In the genomic region with DNA sequence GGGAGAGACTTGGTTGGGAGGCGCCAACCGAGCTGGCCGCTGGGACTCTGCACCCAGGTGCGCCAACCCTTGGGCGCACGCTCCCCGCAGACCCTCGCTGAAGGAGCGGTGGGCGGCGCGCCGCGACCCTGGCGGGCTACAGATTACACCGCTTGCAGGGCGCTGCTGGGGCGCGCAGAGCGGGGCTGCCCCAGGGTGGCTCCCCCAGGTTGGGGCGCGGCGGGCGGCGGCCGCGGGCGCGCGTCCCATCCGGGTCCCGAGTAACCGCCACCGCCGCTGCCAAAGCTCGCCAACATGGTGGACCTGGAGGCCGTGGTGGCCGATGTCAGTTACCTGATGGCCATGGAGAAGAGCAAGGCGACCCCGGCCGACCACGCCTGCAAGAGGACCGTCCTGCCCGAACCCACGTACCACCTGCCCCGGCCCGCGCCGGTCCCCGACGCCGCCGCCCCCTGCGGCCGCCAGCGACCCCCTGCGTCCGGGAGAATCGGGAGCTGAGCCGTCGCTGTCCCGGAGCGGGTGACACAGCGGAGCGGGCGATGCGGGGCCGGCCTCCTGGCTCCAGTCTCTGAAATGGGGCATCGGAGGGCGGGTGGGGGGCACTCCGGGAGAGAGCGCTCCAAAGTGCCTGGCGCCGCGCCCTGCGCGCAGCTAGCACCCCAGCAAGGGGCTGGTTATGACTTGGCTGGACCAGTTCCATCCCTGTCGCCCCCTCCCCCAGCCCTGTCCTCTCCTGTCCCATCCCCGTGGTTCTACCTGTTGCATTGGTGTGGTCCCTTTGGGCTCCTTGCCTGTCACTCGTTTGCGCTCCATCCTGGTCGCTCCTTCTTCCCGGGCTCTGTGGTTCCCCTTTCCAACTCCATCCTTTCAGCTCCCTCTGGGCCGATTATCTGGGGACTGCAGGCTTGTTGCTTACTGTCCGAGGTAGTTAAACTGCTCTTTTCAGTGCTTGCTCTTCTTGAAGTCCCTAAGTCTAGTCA, we compare ENCODE assay signal across 10 cellular contexts.
A peak's percentile ranks its signal among the peaks of the same experiment; 100 is the strongest.
DNase-seq lines count a peak whose midpoint lies in the region; ATAC-seq and TF ChIP-seq lines count a peak whose summit lies in the region.
"Had no signal": no experiment of that assay in that cellular context is flagged by ENCODE, and none has a peak within 500 bp of the region (broad histone marks: within the 10 kb centered on the region; RNA-seq: fewer than 3 reads in every experiment).

No MANE protein-coding gene starts in this region.

- H3K4me3 ChIP-seq in suprapubic skin: peak overlapping the region; percentile 47
- H3K4me3 ChIP-seq: K562 had no signal

- peak overlapping the region; percentile 40 for H3K4me3 Mint-ChIP-seq in activated CD4-positive, alpha-beta T cell treated with anti-CD3 and anti-CD28 coated beads for 36 hours
- peak overlapping the region; percentile 83 for H3K4me3 Mint-ChIP-seq in activated T-helper 1 cell treated with anti-CD3 and anti-CD28 coated beads, Interleukin-12 subunit alpha, Interleukin-12 subunit beta, Interleukin-2, Interleukin-4 antibody, amounts not matched to agents 30 ng/mL and 10 ng/mL and 1 ng/mL, durations not matched to agents 14 hours and 24 hours and 36 hours

- no peak for DNase-seq in activated CD4-positive, alpha-beta T cell treated with anti-CD3 and anti-CD28 coated beads for 36 hours
- no peak for DNase-seq in activated CD4-positive, alpha-beta T cell treated with anti-CD3 and anti-CD28 coated beads, Interleukin-2, amount 50 U/mL, for 1 hour
- DNase-seq in activated T-helper 1 cell treated with anti-CD3 and anti-CD28 coated beads, Interleukin-12 subunit alpha, Interleukin-12 subunit beta, Interleukin-2, Interleukin-4 antibody, amounts not matched to agents 30 ng/mL and 10 ng/mL and 1 ng/mL, durations not matched to agents 14 hours and 24 hours and 36 hours (ENCODE audit: low spot score): no peak
- no peak for DNase-seq in left lobe of liver (ENCODE audit: low spot score)
- no peak for DNase-seq in suprapubic skin (ENCODE audit: low spot score in 2 of 2)
- no peak for DNase-seq in GM03348 (ENCODE audit: low spot score)

- H3K9me3 ChIP-seq in suprapubic skin: no peaks in the 10 kb centered on the region

- peaks cover 32% of the 10 kb centered on the region for H3K4me1 ChIP-seq in suprapubic skin

- CTCF ChIA-PET in activated CD4-positive, alpha-beta T cell treated with anti-CD3 and anti-CD28 coated beads for 36 hours (lab: Charles Lee): no interaction called here

- TF ChIP-seq EP300 in suprapubic skin (IDR thresholded peaks at IDR 0.05): no peak

- no peak overlapping the region for H3K27ac ChIP-seq in suprapubic skin
- H3K27ac ChIP-seq: C4-2B had no signal

- ATAC-seq in activated CD4-positive, alpha-beta T cell treated with anti-CD3 and anti-CD28 coated beads for 36 hours: peak; percentile 26
- peak; percentile 46 for ATAC-seq in left lobe of liver
- no peak for ATAC-seq in GM21825 (IDR thresholded peaks at IDR 0.05; ENCODE audit: unreplicated experiment)
- ATAC-seq in HG03135 (IDR thresholded peaks at IDR 0.05; ENCODE audit: unreplicated experiment): no peak
- ATAC-seq: K562 had no signal

- TF ChIP-seq CTCF in suprapubic skin (IDR thresholded peaks at IDR 0.05): no peak

- H3K9me3 Mint-ChIP-seq in activated CD4-positive, alpha-beta T cell treated with anti-CD3 and anti-CD28 coated beads for 36 hours (ENCODE audit: low read depth): no peaks in the 10 kb centered on the region
- H3K9me3 Mint-ChIP-seq in activated T-helper 1 cell treated with anti-CD3 and anti-CD28 coated beads, Interleukin-12 subunit alpha, Interleukin-12 subunit beta, Interleukin-2, Interleukin-4 antibody, amounts not matched to agents 30 ng/mL and 10 ng/mL and 1 ng/mL, durations not matched to agents 14 hours and 24 hours and 36 hours: no peaks in the 10 kb centered on the region

- TF ChIP-seq POLR2A in suprapubic skin (IDR thresholded peaks at IDR 0.05): no peak

- H3K27me3 Mint-ChIP-seq in activated CD4-positive, alpha-beta T cell treated with anti-CD3 and anti-CD28 coated beads for 36 hours: peaks cover 52% of the 10 kb centered on the region
- H3K27me3 Mint-ChIP-seq in activated T-helper 1 cell treated with anti-CD3 and anti-CD28 coated beads, Interleukin-12 subunit alpha, Interleukin-12 subunit beta, Interleukin-2, Interleukin-4 antibody, amounts not matched to agents 30 ng/mL and 10 ng/mL and 1 ng/mL, durations not matched to agents 14 hours and 24 hours and 36 hours (ENCODE audit: insufficient read depth): peaks cover 67% of the 10 kb centered on the region

- H3K36me3 ChIP-seq in suprapubic skin: no peaks in the 10 kb centered on the region

- H3K27ac Mint-ChIP-seq in activated CD4-positive, alpha-beta T cell treated with anti-CD3 and anti-CD28 coated beads for 36 hours: no peak overlapping the region
- H3K27ac Mint-ChIP-seq in activated T-helper 1 cell treated with anti-CD3 and anti-CD28 coated beads, Interleukin-12 subunit alpha, Interleukin-12 subunit beta, Interleukin-2, Interleukin-4 antibody, amounts not matched to agents 30 ng/mL and 10 ng/mL and 1 ng/mL, durations not matched to agents 14 hours and 24 hours and 36 hours: no peak overlapping the region

- no peaks in the 10 kb centered on the region for H3K36me3 Mint-ChIP-seq in activated CD4-positive, alpha-beta T cell treated with anti-CD3 and anti-CD28 coated beads for 36 hours (ENCODE audit: low read depth)
- peaks cover 7% of the 10 kb centered on the region for H3K36me3 Mint-ChIP-seq in activated T-helper 1 cell treated with anti-CD3 and anti-CD28 coated beads, Interleukin-12 subunit alpha, Interleukin-12 subunit beta, Interleukin-2, Interleukin-4 antibody, amounts not matched to agents 30 ng/mL and 10 ng/mL and 1 ng/mL, durations not matched to agents 14 hours and 24 hours and 36 hours (ENCODE audit: low read depth)

- intact Hi-C loops in activated CD4-positive, alpha-beta T cell treated with anti-CD3 and anti-CD28 coated beads for 36 hours (cut with DNase I, micrococcal nuclease): no loop called here
- intact Hi-C loops in activated T-helper 1 cell treated with anti-CD3 and anti-CD28 coated beads, Interleukin-12 subunit alpha, Interleukin-12 subunit beta, Interleukin-2, Interleukin-4 antibody, amounts not matched to agents 30 ng/mL and 10 ng/mL and 1 ng/mL, durations not matched to agents 14 hours and 24 hours and 36 hours (cut with micrococcal nuclease): no loop called here

- H3K27me3 ChIP-seq in suprapubic skin: peaks cover 50% of the 10 kb centered on the region

- 5% methylated on average over 47 of the region's 85 CpGs for WGBS in suprapubic skin

- POLR2A ChIA-PET in activated CD4-positive, alpha-beta T cell treated with anti-CD3 and anti-CD28 coated beads for 36 hours (lab: Charles Lee): no interaction called here

- peaks cover 23% of the 10 kb centered on the region for H3K4me1 Mint-ChIP-seq in activated CD4-positive, alpha-beta T cell treated with anti-CD3 and anti-CD28 coated beads for 36 hours
- H3K4me1 Mint-ChIP-seq in activated T-helper 1 cell treated with anti-CD3 and anti-CD28 coated beads, Interleukin-12 subunit alpha, Interleukin-12 subunit beta, Interleukin-2, Interleukin-4 antibody, amounts not matched to agents 30 ng/mL and 10 ng/mL and 1 ng/mL, durations not matched to agents 14 hours and 24 hours and 36 hours (ENCODE audit: low read depth): peaks cover 23% of the 10 kb centered on the region

Comparison
In these comparisons a context has a peak if more than half of its experiments do, and no peak if none do; other contexts are left out.
1. ATAC-seq: peak in activated CD4-positive, alpha-beta T cell treated with anti-CD3 and anti-CD28 coated beads for 36 hours (single experiment) and left lobe of liver (single experiment); none in GM21825 (single experiment) and HG03135 (single experiment).